In genomic region chr5:99033014-99033931, GRCh38 we compare ENCODE assay signal across 8 cellular contexts.
A peak's percentile ranks its signal among the peaks of the same experiment; 100 is the strongest.
DNase-seq lines count a peak whose midpoint lies in the region; ATAC-seq, FAIRE-seq and TF ChIP-seq lines count a peak whose summit lies in the region.

No MANE protein-coding gene starts in this region.

- peaks cover 79% of the 10 kb centered on the region for H3K4me1 Mint-ChIP-seq in activated T-cell treated with anti-CD3 and anti-CD28 coated beads, Interleukin-2, amount 50 U/mL, for 24 hours (ENCODE audit: low read depth)

- DNase-seq in activated T-cell treated with anti-CD3 and anti-CD28 coated beads, Interleukin-2, amount 50 U/mL, for 24 hours: no peak
- no peak for DNase-seq in activated T-cell treated with anti-CD3 and anti-CD28 coated beads, Interleukin-2, amount 50 U/mL, for 1 hour
- DNase-seq in NB4 (ENCODE audit: low read depth) (no peak), pancreas (no peak), activated gamma-delta T cell (lab: John Stamatoyannopoulos, UW) (no peak), foreskin melanocyte (no peak)
- no peak for DNase-seq in effector memory CD4-positive, alpha-beta T cell

- H3K4me3 ChIP-seq in NB4 (ENCODE audit: low read depth, low read length) (peak overlapping the region; percentile 62), pancreas (peak overlapping the region in 1 of 4 donors; percentile 30)
- peak overlapping the region; percentile 52 for H3K4me3 ChIP-seq in effector memory CD4-positive, alpha-beta T cell (ENCODE audit: insufficient read depth, low read depth, low read length, poor library complexity, severe bottlenecking)

- peaks cover 6% of the 10 kb centered on the region for H3K9me3 Mint-ChIP-seq in activated T-cell treated with anti-CD3 and anti-CD28 coated beads, Interleukin-2, amount 50 U/mL, for 24 hours

- peaks cover 8% of the 10 kb centered on the region for H3K36me3 Mint-ChIP-seq in activated T-cell treated with anti-CD3 and anti-CD28 coated beads, Interleukin-2, amount 50 U/mL, for 24 hours (ENCODE audit: low read depth)

- WGBS in pancreas, 2 donors: 21 to 32% methylated on average over 6 of the region's 6 CpGs

- no peaks in the 10 kb centered on the region for H3K36me3 ChIP-seq in effector memory CD4-positive, alpha-beta T cell (ENCODE audit: control insufficient read depth, insufficient read depth, low read length)
- no peaks in the 10 kb centered on the region for H3K36me3 ChIP-seq in pancreas

- peak; percentile 12 to 63 (median 50) for ATAC-seq in pancreas
- no peak for ATAC-seq in HG02763 (IDR thresholded peaks at IDR 0.05; ENCODE audit: unreplicated experiment)

- H3K4me1 ChIP-seq in effector memory CD4-positive, alpha-beta T cell (ENCODE audit: control insufficient read depth, insufficient read depth, low read length, poor library complexity, severe bottlenecking): peaks cover 12% of the 10 kb centered on the region
- H3K4me1 ChIP-seq in pancreas: peaks cover 0 to 10% (median 8%) of the 10 kb centered on the region in 3 donors

- TF ChIP-seq CTCF in NB4 (IDR thresholded peaks at IDR 0.05; ENCODE audit: low read depth, low read length): no peak
- TF ChIP-seq CTCF in pancreas (IDR thresholded peaks at IDR 0.05): no peak

- H3K27me3 Mint-ChIP-seq in activated T-cell treated with anti-CD3 and anti-CD28 coated beads, Interleukin-2, amount 50 U/mL, for 24 hours: no peaks in the 10 kb centered on the region

- TF ChIP-seq POLR2A in NB4 (IDR thresholded peaks at IDR 0.05; ENCODE audit: extremely low read depth, insufficient read length): no peak

- H3K27me3 ChIP-seq in effector memory CD4-positive, alpha-beta T cell (replicated peaks; ENCODE audit: control insufficient read depth, insufficient read depth, low read length, poor library complexity, severe bottlenecking): no peaks in the 10 kb centered on the region
- H3K27me3 ChIP-seq in pancreas: no peaks in the 10 kb centered on the region

- FAIRE-seq in pancreas (lab: Jason Lieb, UNC): no peak

- peak overlapping the region; percentile 71 for H3K27ac ChIP-seq in effector memory CD4-positive, alpha-beta T cell (ENCODE audit: insufficient read depth, low read length, poor library complexity, severe bottlenecking)
- peak overlapping the region in 2 of 4 donors; percentile 34 to 51 for H3K27ac ChIP-seq in pancreas

- H3K27ac Mint-ChIP-seq in activated T-cell treated with anti-CD3 and anti-CD28 coated beads, Interleukin-2, amount 50 U/mL, for 24 hours: peak overlapping the region; percentile 90

- intact Hi-C loops in pancreas (cut with DNase I): loop anchor here in 2 of 3 donors (5.0 kb wide), 1 partner anchor 126 kb away; no protein-coding TSS in a partner anchor

- H3K4me3 Mint-ChIP-seq in activated T-cell treated with anti-CD3 and anti-CD28 coated beads, Interleukin-2, amount 50 U/mL, for 24 hours: peak overlapping the region; percentile 71

- no peaks in the 10 kb centered on the region for H3K9me3 ChIP-seq in effector memory CD4-positive, alpha-beta T cell (ENCODE audit: control insufficient read depth, low read length)
- no peaks in the 10 kb centered on the region for H3K9me3 ChIP-seq in pancreas
